12 cellular contexts compared by ENCODE assay signal in genomic region chr10:20760450-20760849, GRCh38.
"Had no signal": no experiment of that assay in that cellular context is flagged by ENCODE, and none has a peak within 500 bp of the region (broad histone marks: within the 10 kb centered on the region; RNA-seq: fewer than 3 reads in every experiment).

No MANE protein-coding gene starts in this region.

- H3K9me3 ChIP-seq: mucosa of descending colon, ovary, right atrium auricular region, sigmoid colon had no signal

- H3K27me3 ChIP-seq: heart left ventricle, ovary, right atrium auricular region, sigmoid colon had no signal

- H3K4me3 ChIP-seq: heart left ventricle, mucosa of descending colon, ovary, right atrium auricular region, sigmoid colon had no signal

- H3K36me3 ChIP-seq: heart left ventricle, ovary, right atrium auricular region, sigmoid colon had no signal

- DNase-seq: heart left ventricle; hippocampal formation; kidney glomerular epithelial cell; mucosa of descending colon; naive thymus-derived CD8-positive, alpha-beta T cell; ovary; sigmoid colon; small intestine; stimulated activated CD4-positive, alpha-beta T cell treated with anti-CD3 and anti-CD28 coated beads, Interleukin-2, amount 100 ng/mL, for 48 hours; stimulated activated naive CD4-positive, alpha-beta T cell treated with Interleukin-2 at 50 U/mL for 16 hours; trophoblast cell had no signal

- H3K27ac ChIP-seq: heart left ventricle, ovary, right atrium auricular region, sigmoid colon had no signal

- H3K4me1 ChIP-seq: right atrium auricular region, sigmoid colon had no signal
